ENCODE assay signal across 1 cellular context in genomic region chr19:17686592-17687042, GRCh38.
TF ChIP-seq lines count a peak whose summit lies in the region.

No MANE protein-coding gene starts in this region.

TF ChIP-seq in H1, 55 proteins besides CTCF, POLR2A, EP300 and RAD21 (continued from another document):
- TF ChIP-seq MAX (IDR thresholded peaks at IDR 0.05) = peak; percentile 43; the same call in 1 of the 2 replicates
- TF ChIP-seq SIRT6 (IDR thresholded peaks at IDR 0.05; ENCODE audit: low read length) = no peak
- no peak for TF ChIP-seq CHD7 (IDR thresholded peaks at IDR 0.05; ENCODE audit: insufficient replicate concordance, low read length)
TF ChIP-seq in H1: peak in this region for 5.
